In the genomic region with DNA sequence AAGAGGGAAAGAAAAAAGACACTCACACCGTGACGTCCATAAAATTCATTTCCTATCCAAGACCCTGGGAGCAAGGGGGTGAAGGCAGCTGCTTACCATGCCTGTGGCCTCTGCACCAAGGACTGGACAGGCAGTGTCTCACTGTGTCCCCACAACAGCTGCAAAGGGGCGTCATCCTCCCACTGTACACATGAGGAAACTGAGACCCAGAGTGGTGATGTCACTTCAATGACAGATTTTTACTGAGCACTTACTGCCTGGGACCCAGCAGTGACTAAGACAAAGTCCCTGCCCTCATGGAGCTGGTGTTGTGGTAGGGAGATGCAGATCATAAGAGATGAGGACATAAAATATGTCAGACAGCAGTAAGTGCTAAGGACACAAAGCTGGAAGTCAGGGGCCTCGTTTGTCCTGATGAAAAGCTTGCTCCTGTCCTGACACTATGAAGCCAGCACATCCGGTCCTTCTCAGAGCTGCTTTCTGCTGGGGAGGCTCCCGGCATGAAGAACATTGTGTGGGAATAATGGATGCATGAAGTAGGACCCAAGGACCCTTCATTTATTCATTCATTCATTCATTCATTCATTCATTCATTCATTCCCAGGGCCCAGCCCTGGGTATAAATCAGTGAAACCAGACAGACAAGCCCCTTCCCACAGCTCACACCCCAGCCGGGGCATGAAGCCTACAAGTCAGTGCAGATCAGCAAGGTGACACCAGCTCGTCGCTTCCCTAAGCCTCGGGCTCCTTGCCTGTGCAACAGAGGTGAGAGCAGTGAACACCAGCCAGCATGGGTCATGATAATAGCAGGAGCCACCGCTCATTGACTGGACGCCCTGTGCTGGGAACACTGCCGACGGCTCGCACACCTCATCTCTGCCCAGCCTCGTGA, we compare ENCODE assay signal across 21 cellular contexts.
DNase-seq lines count a peak whose midpoint lies in the region; ATAC-seq and TF ChIP-seq lines count a peak whose summit lies in the region.
"Had no signal": no experiment of that assay in that cellular context is flagged by ENCODE, and none has a peak within 500 bp of the region (broad histone marks: within the 10 kb centered on the region; RNA-seq: fewer than 3 reads in every experiment).

No MANE protein-coding gene starts in this region.

- no peak overlapping the region for H2AK5ac ChIP-seq in neuronal stem cell (ENCODE audit: low read depth, low read length)

- intact Hi-C loops in A673 (cut with micrococcal nuclease; ENCODE audit: unreplicated experiment), result loop anchor here (5.0 to 10.0 kb wide), 4 partner anchors 95 to 455 kb away; no protein-coding TSS in a partner anchor

- H3K4ac ChIP-seq in neuronal stem cell (ENCODE audit: low read length), result no peak overlapping the region

- no peak overlapping the region for H3K4me3 Mint-ChIP-seq in chondrocyte (ENCODE audit: unreplicated experiment)
- H3K4me3 Mint-ChIP-seq: CD4-positive, CD25-positive, alpha-beta regulatory T cell; CD8-positive, alpha-beta memory T cell; GM23338; IgD-negative memory B cell had no signal

- no peak overlapping the region for H2BK12ac ChIP-seq in neuronal stem cell (ENCODE audit: low read length)

- no peak for DNase-seq in A673 (ENCODE audit: low spot score)
- peak; percentile 36 to 52 for DNase-seq in SJCRH30
- peak; percentile 66 for DNase-seq in chondrocyte (ENCODE audit: low spot score)
- no peak for DNase-seq in neuronal stem cell (ENCODE audit: low spot score)
- no peak for DNase-seq in HAP-1 (ENCODE audit: low spot score in 2 of 2)
- DNase-seq in GM20000 (ENCODE audit: low spot score), result no peak
- DNase-seq: ACHN; BE2C; C1 segment of cervical spinal cord; CD4-positive, CD25-positive, alpha-beta regulatory T cell; CD8-positive, alpha-beta memory T cell; DMS 273 treated with DMSO at 0.1 percent for 48 hours; DMS53; DND-41; EL; H7 had no signal

- CTCF ChIA-PET in A673 (lab: Charles Lee), result no interaction called here

- peak overlapping the region; percentile 27 for H3K9ac ChIP-seq in neuronal stem cell (ENCODE audit: low read depth, low read length, poor library complexity)
- H3K9ac ChIP-seq: KMS-11 had no signal

- H3K27me3 Mint-ChIP-seq in chondrocyte (ENCODE audit: low read depth), result peaks cover 29% of the 10 kb centered on the region

- no peak for TF ChIP-seq CTCF in A673 (conservative IDR thresholded peaks at IDR 0.05; ENCODE audit: low read depth, low read length)
- TF ChIP-seq CTCF in chondrocyte (IDR thresholded peaks at IDR 0.05), result no peak
- no peak for TF ChIP-seq CTCF in GM20000 (IDR thresholded peaks at IDR 0.05; ENCODE audit: extremely low read depth, missing control alignments)

- H3K79me1 ChIP-seq in neuronal stem cell (ENCODE audit: low read depth, low read length), result no peaks in the 10 kb centered on the region

- H3K27ac Mint-ChIP-seq in chondrocyte (ENCODE audit: unreplicated experiment), result no peak overlapping the region
- H3K27ac Mint-ChIP-seq: CD4-positive, CD25-positive, alpha-beta regulatory T cell; CD8-positive, alpha-beta memory T cell; GM23338; IgD-negative memory B cell had no signal

- in situ Hi-C loops in HAP-1 (cut with MboI; ENCODE audit: low sequenced_read_pairs), result no loop called here

- ATAC-seq in HG03196 (IDR thresholded peaks at IDR 0.05; ENCODE audit: unreplicated experiment), result no peak
- no peak for ATAC-seq in HG02938 (IDR thresholded peaks at IDR 0.05; ENCODE audit: unreplicated experiment)
- ATAC-seq: GM23338 had no signal

- H3K4me1 ChIP-seq in A673 (ENCODE audit: insufficient read depth, low read length, poor library complexity, severe bottlenecking) (peaks cover 75% of the 10 kb centered on the region), SJCRH30 (peaks cover 6% of the 10 kb centered on the region), neuronal stem cell (ENCODE audit: control insufficient read depth in 2 of 2, insufficient read depth in 1 of 2, low read depth in 1 of 2, low read length in 2 of 2) (peaks cover 0 to 31% of the 10 kb centered on the region in 2 donors), HAP-1 (no peaks in the 10 kb centered on the region)
- H3K4me1 ChIP-seq: BE2C had no signal

- no peak overlapping the region for H3K4me2 ChIP-seq in neuronal stem cell (ENCODE audit: insufficient read depth, low read length, poor library complexity, severe bottlenecking)
- H3K4me2 ChIP-seq: GM23338, KMS-11 had no signal

- H3K9me3 Mint-ChIP-seq in chondrocyte (ENCODE audit: low read depth), result no peaks in the 10 kb centered on the region
- H3K9me3 Mint-ChIP-seq: CD8-positive, alpha-beta memory T cell; GM23338; IgD-negative memory B cell had no signal

- H2BK15ac ChIP-seq in neuronal stem cell (ENCODE audit: low read length), result no peak overlapping the region

- no TSS peak for BruUV-seq in A673 (replicated peaks; lab: Mats Ljungman, UMichigan)

- POLR2A ChIA-PET in A673 (lab: Charles Lee; ENCODE audit: low non-redundant PET), result no interaction called here

- H2BK120ac ChIP-seq in neuronal stem cell (ENCODE audit: low read depth, low read length), result no peak overlapping the region

- peak overlapping the region; percentile 100 for H3K27ac ChIP-seq in A673 (ENCODE audit: low read depth, low read length, poor library complexity, severe bottlenecking)
- H3K27ac ChIP-seq in SJCRH30, result no peak overlapping the region
- H3K27ac ChIP-seq in neuronal stem cell (replicated peaks; ENCODE audit: low read length), result no peak overlapping the region
- H3K27ac ChIP-seq: KMS-11 had no signal

- no peak overlapping the region for H4K91ac ChIP-seq in neuronal stem cell (ENCODE audit: low read depth, low read length, poor library complexity)

- H3K27me3 ChIP-seq in A673 (replicated peaks; ENCODE audit: insufficient read depth, low read depth, low read length, poor library complexity), result no peaks in the 10 kb centered on the region
- no peaks in the 10 kb centered on the region for H3K27me3 ChIP-seq in SJCRH30
- peaks cover 0 to 8% (median 0%) of the 10 kb centered on the region in 3 experiments for H3K27me3 ChIP-seq in neuronal stem cell (ENCODE audit: control insufficient read depth in 3 of 3, insufficient read depth in 3 of 3, low read depth in 1 of 3, low read length in 3 of 3)
- peaks cover 15% of the 10 kb centered on the region; the same call in 1 of the 2 replicates for H3K27me3 ChIP-seq in HAP-1 (ENCODE audit: low read depth)
- H3K27me3 ChIP-seq: BE2C had no signal

- H3K36me3 Mint-ChIP-seq in chondrocyte (ENCODE audit: low read depth), result no peaks in the 10 kb centered on the region
- H3K36me3 Mint-ChIP-seq: CD4-positive, CD25-positive, alpha-beta regulatory T cell; CD8-positive, alpha-beta memory T cell; IgD-negative memory B cell had no signal

- no peak overlapping the region for H3K14ac ChIP-seq in neuronal stem cell (ENCODE audit: low read length)

- H3K23ac ChIP-seq in neuronal stem cell (ENCODE audit: low read depth, low read length, poor library complexity), result peak overlapping the region; percentile 57

- no peak overlapping the region for H2BK5ac ChIP-seq in neuronal stem cell (ENCODE audit: low read length)

- no peaks in the 10 kb centered on the region for H3K4me1 Mint-ChIP-seq in chondrocyte (ENCODE audit: low read depth)
- H3K4me1 Mint-ChIP-seq: CD4-positive, CD25-positive, alpha-beta regulatory T cell; CD8-positive, alpha-beta memory T cell; IgD-negative memory B cell had no signal

- H3K18ac ChIP-seq in neuronal stem cell (ENCODE audit: low read length), result peak overlapping the region; percentile 54

- H4K8ac ChIP-seq in neuronal stem cell (ENCODE audit: low read depth, low read length), result no peak overlapping the region

- H3K36me3 ChIP-seq in A673 (ENCODE audit: insufficient read depth, low read length, poor library complexity, severe bottlenecking) (no peaks in the 10 kb centered on the region), SJCRH30 (no peaks in the 10 kb centered on the region), neuronal stem cell (replicated peaks in 1 of 2; ENCODE audit: control insufficient read depth in 2 of 2, insufficient read depth in 2 of 2, low read length in 2 of 2) (no peaks in the 10 kb centered on the region), HAP-1 (replicated peaks) (no peaks in the 10 kb centered on the region)
- H3K36me3 ChIP-seq: BE2C had no signal

- H2AFZ ChIP-seq in neuronal stem cell (ENCODE audit: low read length), result no peak overlapping the region
- H2AFZ ChIP-seq: GM23338 had no signal

- H3K9me3 ChIP-seq in A673 (ENCODE audit: low read depth, low read length, poor library complexity, severe bottlenecking) (no peaks in the 10 kb centered on the region), SJCRH30 (replicated peaks) (no peaks in the 10 kb centered on the region), neuronal stem cell (replicated peaks in 1 of 2; ENCODE audit: control insufficient read depth in 2 of 2, insufficient read depth in 1 of 2, low read depth in 1 of 2, low read length in 2 of 2) (no peaks in the 10 kb centered on the region), HAP-1 (no peaks in the 10 kb centered on the region)
- H3K9me3 ChIP-seq: BE2C had no signal

- WGBS in neuronal stem cell (ENCODE audit: extremely low coverage in 2 of 2, insufficient read length in 2 of 2, insufficient replicate concordance in 1 of 2), 2 donors, result no CpG with 5 or more reads among the region's 16 CpGs

- H3K4me3 ChIP-seq in A673 (ENCODE audit: low read depth, low read length, poor library complexity, severe bottlenecking) (no peak overlapping the region), SJCRH30 (no peak overlapping the region), neuronal stem cell (ENCODE audit: low read length in 2 of 2) (no peak overlapping the region), HAP-1 (no peak overlapping the region)
- H3K4me3 ChIP-seq: GM23338 had no signal

Comparison
In these comparisons a context has a peak if more than half of its experiments do, and no peak if none do; other contexts are left out.
1. DNase-seq: peak in SJCRH30 (2 of 2) and chondrocyte (single experiment); none in A673 (single experiment), neuronal stem cell (single experiment), HAP-1 (0 of 2) and GM20000 (single experiment).